ENCODE assay signal across 13 cellular contexts in genomic region chr7:107999814-108000560, GRCh38. TPM values are rescaled to one million over a fixed set of nuclear protein-coding genes. Genes with fewer than 3 reads are reported as not detected.
A peak's percentile ranks its signal among the peaks of the same experiment; 100 is the strongest.
DNase-seq lines count a peak whose midpoint lies in the region; ATAC-seq and TF ChIP-seq lines count a peak whose summit lies in the region.
"Had no signal": no experiment of that assay in that cellular context is flagged by ENCODE, and none has a peak within 500 bp of the region (broad histone marks: within the 10 kb centered on the region; RNA-seq: fewer than 3 reads in every experiment).

No MANE protein-coding gene starts in this region.

- peaks cover 14% of the 10 kb centered on the region for H3K27me3 Mint-ChIP-seq in endothelial cell (ENCODE audit: unreplicated experiment)

- H3K9me2 ChIP-seq in PC-9 (ENCODE audit: insufficient read depth) = no peaks in the 10 kb centered on the region

- peak overlapping the region; percentile 75; the same call in 1 of the 2 replicates for H3K27ac ChIP-seq in PC-9

- POLR2A ChIA-PET in AG04449 (lab: Yijun Ruan, JAX) = interaction anchor here (1.9 kb wide), 1 partner anchor 48 kb away, joined by 5 read pairs; no protein-coding TSS in a partner anchor
- POLR2A ChIA-PET in PC-9 (lab: Charles Lee; ENCODE audit: unreplicated experiment) = interaction anchor here (0.8 kb wide), 2 partner anchors 75 to 80 kb away, joined by 4 to 6 read pairs; no protein-coding TSS in a partner anchor

- peak overlapping the region; percentile 99 for H3K27ac Mint-ChIP-seq in endothelial cell (ENCODE audit: unreplicated experiment)
- H3K27ac Mint-ChIP-seq: T-cell had no signal

- H3K4me3 Mint-ChIP-seq in endothelial cell (ENCODE audit: unreplicated experiment) = peak overlapping the region; percentile 56

- DNase-seq in AG04449 (ENCODE audit: low read depth, low spot score) (no peak), PC-9 (no peak), endothelial cell (ENCODE audit: low spot score) (no peak), myocyte (ENCODE audit: low read depth) (peak; percentile 14), NCI-H345 treated with DMSO at 0.1 percent for 48 hours (lab: John Stamatoyannopoulos, UW; ENCODE audit: unreplicated experiment) (no peak), iPS-NIHi11 (ENCODE audit: low spot score) (no peak)
- DNase-seq: AML-193, anterior cingulate cortex, NCI-H446 treated with DMSO at 0.1 percent for 48 hours, T-cell had no signal

- no peaks in the 10 kb centered on the region for H3K27me3 ChIP-seq in PC-9 (ENCODE audit: insufficient read depth, low read depth)

- H3K4me1 Mint-ChIP-seq in endothelial cell (ENCODE audit: unreplicated experiment) = peaks cover 64% of the 10 kb centered on the region

- no peaks in the 10 kb centered on the region for H3K9me3 ChIP-seq in PC-9 (ENCODE audit: insufficient read depth, low read depth)

- no peak for ATAC-seq in HG02759 (IDR thresholded peaks at IDR 0.05; ENCODE audit: unreplicated experiment)
- ATAC-seq in GM18870 (IDR thresholded peaks at IDR 0.05; ENCODE audit: unreplicated experiment) = no peak
- ATAC-seq: T-cell had no signal

- no peaks in the 10 kb centered on the region for H3K9me3 Mint-ChIP-seq in endothelial cell (ENCODE audit: unreplicated experiment)
- H3K9me3 Mint-ChIP-seq: IgD-negative memory B cell, T-cell had no signal

- H3F3A ChIP-seq in PC-9 (ENCODE audit: insufficient read depth, low read depth) = peaks cover 64% of the 10 kb centered on the region

- intact Hi-C loops in PC-9 (cut with micrococcal nuclease; ENCODE audit: unreplicated experiment) = loop anchor here (5.0 kb wide), 2 partner anchors 107 to 1228 kb away; no protein-coding TSS in a partner anchor

- CTCF ChIA-PET in AG04449 (lab: Yijun Ruan, JAX) (interaction anchor here (0.5 to 4.4 kb wide), 6 partner anchors 17 to 146 kb away, joined by 3 to 33 read pairs (median 4); no protein-coding TSS in a partner anchor), PC-9 (lab: Charles Lee) (interaction anchor here (1.3 kb wide), 1 partner anchor 146 kb away, joined by 3 read pairs; no protein-coding TSS in a partner anchor)

- H2AFZ ChIP-seq in PC-9 = no peak overlapping the region

- TF ChIP-seq CTCF in AG04449 (IDR thresholded peaks at IDR 0.05; ENCODE audit: insufficient read depth, low read length, missing control alignments) (no peak), PC-9 (conservative IDR thresholded peaks at IDR 0.05) (no peak), endothelial cell (IDR thresholded peaks at IDR 0.05; ENCODE audit: unreplicated experiment) (no peak)

- H3K36me3 ChIP-seq in PC-9 (ENCODE audit: low read depth) = peaks cover 4% of the 10 kb centered on the region; the same call in 1 of the 2 replicates

- H3K4me2 ChIP-seq in PC-9 = peak overlapping the region; percentile 86

- peaks cover 32% of the 10 kb centered on the region; the same call in 1 of the 2 replicates for H3K79me2 ChIP-seq in PC-9 (ENCODE audit: low read depth)

- BruUV-seq in PC-9 (replicated peaks; lab: Mats Ljungman, UMichigan) = no TSS peak

- H3K4me1 ChIP-seq in PC-9 (replicated peaks; ENCODE audit: insufficient read depth) = peaks cover 70% of the 10 kb centered on the region

- H4K20me1 ChIP-seq in PC-9 (ENCODE audit: insufficient read depth) = no peaks in the 10 kb centered on the region

- H3K36me3 Mint-ChIP-seq in endothelial cell (ENCODE audit: low read depth, unreplicated experiment) = peaks cover 30% of the 10 kb centered on the region
- H3K36me3 Mint-ChIP-seq: T-cell had no signal

- H3K4me3 ChIP-seq in AG04449 (ENCODE audit: low read depth, low read length) (peak overlapping the region; percentile 33), PC-9 (no peak overlapping the region; the same call in 1 of the 2 replicates)

RNA-seq across cellular contexts. Expression of gene LAMB1, which starts 3.0 kb away (rescaled TPM):
- 236 and 242 TPM in 2 replicates for total RNA-seq in PC-9 (2021)
- 453 TPM for total RNA-seq in endothelial cell (ENCODE audit: unreplicated experiment)
- total RNA-seq in myocyte = 105 and 123 TPM in 2 replicates
- polyA plus RNA-seq in myocyte (2012) = 121 TPM
- polyA plus RNA-seq: IgD-negative memory B cell had no signal
